In genomic region chr5:73450672-73451217, GRCh38 we compare ENCODE assay signal across 10 cellular contexts. TPM values are rescaled to one million over a fixed set of nuclear protein-coding genes. Genes with fewer than 3 reads are reported as not detected.
A peak's percentile ranks its signal among the peaks of the same experiment; 100 is the strongest.
DNase-seq lines count a peak whose midpoint lies in the region; TF ChIP-seq lines count a peak whose summit lies in the region.
"Had no signal": no experiment of that assay in that cellular context is flagged by ENCODE, and none has a peak within 500 bp of the region (broad histone marks: within the 10 kb centered on the region; RNA-seq: fewer than 3 reads in every experiment).

No MANE protein-coding gene starts in this region.

- peak overlapping the region; percentile 88 for H3K4me3 Mint-ChIP-seq in HFFc6

- H3K27me3 ChIP-seq in BE2C, result peaks cover 83% of the 10 kb centered on the region

- H3K9me3 ChIP-seq in BE2C (no peaks in the 10 kb centered on the region), mesodermal cell (ENCODE audit: control insufficient read depth, low read length) (no peaks in the 10 kb centered on the region)
- H3K9me3 ChIP-seq: heart left ventricle had no signal

- no peaks in the 10 kb centered on the region; the same call in none of the 2 replicates for H3K27me3 Mint-ChIP-seq in HFFc6 (ENCODE audit: insufficient read depth)

- H3K36me3 ChIP-seq in BE2C (no peaks in the 10 kb centered on the region), mesodermal cell (ENCODE audit: control insufficient read depth, insufficient read depth, low read length) (no peaks in the 10 kb centered on the region)
- H3K36me3 ChIP-seq: heart left ventricle, spleen had no signal

- peak overlapping the region; percentile 29 for H3K27ac Mint-ChIP-seq in HFFc6

- H3K36me3 Mint-ChIP-seq in HFFc6 (ENCODE audit: low read depth), result peaks cover 11% of the 10 kb centered on the region

- H3K4me1 Mint-ChIP-seq in HFFc6 (ENCODE audit: low read depth), result peaks cover 22% of the 10 kb centered on the region

- WGBS in mesodermal cell (ENCODE audit: insufficient coverage in 2 of 2), 2 experiments, result 0 to 3% methylated on average over 15 to 20 of the region's 26 CpGs

- no peak overlapping the region for H3K27ac ChIP-seq in mesodermal cell (ENCODE audit: low read depth, low read length, severe bottlenecking)
- H3K27ac ChIP-seq: heart left ventricle, spleen had no signal

- H3K9me3 Mint-ChIP-seq in HFFc6, result no peaks in the 10 kb centered on the region

- H3K4me3 ChIP-seq in BE2C (ENCODE audit: low read depth, low read length), result peak overlapping the region; percentile 19; the same call in 1 of the 2 replicates
- H3K4me3 ChIP-seq in choroid plexus epithelial cell (ENCODE audit: low read depth, low read length), result peak overlapping the region; percentile 64
- peak overlapping the region; percentile 35 for H3K4me3 ChIP-seq in mesodermal cell (ENCODE audit: extremely low read depth, insufficient read depth, low read length, poor library complexity, severe bottlenecking)

- DNase-seq in BE2C (no peak), HFFc6 (no peak), choroid plexus epithelial cell (ENCODE audit: low read depth) (peak; percentile 49), GM19240 (ENCODE audit: insufficient read length, low spot score) (no peak), NCI-H2171 (lab: John Stamatoyannopoulos, UW) (no peak), NCI-H446 treated with DMSO at 0.1 percent for 48 hours (lab: John Stamatoyannopoulos, UW) (no peak), iPS-NIHi11 (ENCODE audit: low spot score) (no peak)

- TF ChIP-seq CTCF in BE2C (IDR thresholded peaks at IDR 0.05; ENCODE audit: low read depth, low read length) (no peak), HFFc6 (IDR thresholded peaks at IDR 0.05) (no peak), choroid plexus epithelial cell (conservative IDR thresholded peaks at IDR 0.05; ENCODE audit: low read depth, low read length) (no peak)

- H3K4me1 ChIP-seq in BE2C (no peaks in the 10 kb centered on the region), mesodermal cell (ENCODE audit: control insufficient read depth, insufficient read depth, low read length, poor library complexity, severe bottlenecking) (peaks cover 4% of the 10 kb centered on the region)

RNA-seq across cellular contexts. Expression of gene FOXD1, which starts 2.2 kb away (rescaled TPM):
- polyA plus RNA-seq in BE2C (2012; ENCODE audit: insufficient read depth, insufficient read length, low read depth), result 2.8 TPM
- 10 to 100 TPM; 40.0 to 50.0 (median 45.4) TPM for total RNA-seq in HFFc6 (2021; fragmentation: NEBNext Ultra II Directional; extraction: Animal tissue kit (Norgen Biotek cat#: 25700))
- polyA plus RNA-seq in mesodermal cell (2013, experiment 1 of 2), result 26.0 TPM
- 31.6 TPM for polyA plus RNA-seq in mesodermal cell (2013, experiment 2 of 2)

RNA-seq across cellular contexts. Expression of gene BTF3, which starts 47.5 kb away (rescaled TPM):
- 926 TPM for polyA plus RNA-seq in BE2C (2012; ENCODE audit: insufficient read depth, insufficient read length, low read depth)
- total RNA-seq in HFFc6 (2021; fragmentation: NEBNext Ultra II Directional; extraction: Animal tissue kit (Norgen Biotek cat#: 25700)), result 100 to 1,000 TPM; 637 to 736 (median 692) TPM
- 799 TPM for polyA plus RNA-seq in mesodermal cell (2013, experiment 1 of 2)
- 865 TPM for polyA plus RNA-seq in mesodermal cell (2013, experiment 2 of 2)
